Comparison of ENCODE assay signal across 23 cellular contexts in genomic region chrX:9605484-9605883, GRCh38.
"Had no signal": no experiment of that assay in that cellular context is flagged by ENCODE, and none has a peak within 500 bp of the region (broad histone marks: within the 10 kb centered on the region; RNA-seq: fewer than 3 reads in every experiment).

No MANE protein-coding gene starts in this region.

- FAIRE-seq: bronchial epithelial cell, pancreas, urothelium cell line had no signal

- H3K27me3 ChIP-seq: pancreas, testis had no signal

- ATAC-seq: activated T-cell treated with anti-CD3 and anti-CD28 coated beads, Interleukin-2, amount 50 U/mL, for 72 hours; esophagus mucosa; left colon; naive thymus-derived CD4-positive, alpha-beta T cell; WTC11 had no signal

- H3K4me1 ChIP-seq: pancreas, prostate gland, testis had no signal

- H3K27ac ChIP-seq: prostate gland had no signal

- DNase-seq: activated CD4-positive, alpha-beta T cell treated with anti-CD3 and anti-CD28 coated beads for 1 hour; activated CD4-positive, alpha-beta T cell treated with anti-CD3 and anti-CD28 coated beads, Interleukin-2, amount 50 U/mL, for 1 hour; activated naive CD4-positive, alpha-beta T cell; activated T-cell treated with anti-CD3 and anti-CD28 coated beads for 4 hours; activated T-cell treated with anti-CD3 and anti-CD28 coated beads, Interleukin-2, amount 50 U/mL, for 72 hours; anterior cingulate cortex; endodermal cell; foreskin fibroblast; left colon; midbrain; naive thymus-derived CD4-positive, alpha-beta T cell; pancreas; stimulated activated CD4-positive, alpha-beta T cell treated with anti-CD3 and anti-CD28 coated beads, Interleukin-15, amount 100 ng/mL, for 24 hours; stimulated activated CD4-positive, alpha-beta T cell treated with anti-CD3 and anti-CD28 coated beads, Interleukin-2, amount 100 ng/mL, for 24 hours; stimulated activated naive CD4-positive, alpha-beta T cell treated with Interleukin-2 at 50 U/mL for 16 hours; T-helper 2 cell; testis; trophoblast cell had no signal

- H3K36me3 ChIP-seq: pancreas, prostate gland had no signal

- H3K9me3 ChIP-seq: pancreas, prostate gland, testis had no signal

- H3K4me3 ChIP-seq: pancreas, prostate gland, testis had no signal
